In the genomic region with DNA sequence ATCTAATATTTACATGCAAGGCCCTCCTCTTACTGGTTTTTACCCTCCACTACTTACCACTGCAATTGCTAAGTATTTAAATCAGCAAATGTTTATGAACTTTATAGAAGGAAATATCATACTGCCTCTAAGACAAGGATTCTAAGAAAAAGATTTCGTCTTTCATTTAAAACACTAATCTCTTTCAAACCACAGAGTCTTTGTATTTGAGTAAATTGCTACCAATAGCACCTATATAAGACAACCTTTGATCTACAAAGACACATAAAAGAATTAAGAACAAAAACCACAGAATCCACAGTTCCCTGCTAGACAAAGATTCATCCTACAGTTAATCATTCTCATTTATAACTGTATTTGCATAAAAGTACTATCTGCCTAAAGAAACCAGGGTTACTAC, we compare ENCODE assay signal across 18 cellular contexts. TPM values are rescaled to one million over a fixed set of nuclear protein-coding genes. Genes with fewer than 3 reads are reported as not detected.
A peak's percentile ranks its signal among the peaks of the same experiment; 100 is the strongest.
DNase-seq lines count a peak whose midpoint lies in the region; ATAC-seq, FAIRE-seq and TF ChIP-seq lines count a peak whose summit lies in the region.
"Had no signal": no experiment of that assay in that cellular context is flagged by ENCODE, and none has a peak within 500 bp of the region (broad histone marks: within the 10 kb centered on the region; RNA-seq: fewer than 3 reads in every experiment).

No MANE protein-coding gene starts in this region.

- H3K27ac Mint-ChIP-seq in activated CD8-positive, alpha-beta T cell treated with anti-CD3 and anti-CD28 coated beads, Interleukin-2, amount 10 ng/mL, durations not matched to agents 7 days and 5 days = peak overlapping the region; percentile 58
- H3K27ac Mint-ChIP-seq: activated CD4-positive, alpha-beta memory T cell treated with anti-CD3 and anti-CD28 coated beads, Interleukin-2, amount 10 ng/mL, durations not matched to agents 7 days and 5 days had no signal

- DNase-seq in cardiac muscle cell (ENCODE audit: low read depth in 1 of 2, low spot score in 1 of 2) (no peak), left ventricle myocardium superior (no peak), keratinocyte (ENCODE audit: low read depth, low spot score) (no peak), thoracic aorta (ENCODE audit: low spot score) (no peak), anterior cingulate cortex (lab: John Stamatoyannopoulos, UW) (no peak)
- DNase-seq in activated CD8-positive, alpha-beta T cell treated with anti-CD3 and anti-CD28 coated beads, Interleukin-2, amount 10 ng/mL, durations not matched to agents 7 days and 5 days = no peak
- DNase-seq: activated CD4-positive, alpha-beta memory T cell treated with anti-CD3 and anti-CD28 coated beads, Interleukin-2, amount 10 ng/mL, durations not matched to agents 7 days and 5 days; adrenal gland; colonic mucosa; HCEC 1CT; mesendoderm; NCI-H2029 treated with DMSO at 0.1 percent for 48 hours; NCI-H748 treated with DMSO at 0.1 percent for 48 hours; ovary; T-helper 9 cell; transverse colon had no signal

- TF ChIP-seq CTCF in cardiac muscle cell (IDR thresholded peaks at IDR 0.05; ENCODE audit: low read depth, low read length) (no peak), keratinocyte (optimal IDR thresholded peaks at IDR 0.05 in 1 of 3, IDR thresholded peaks at IDR 0.05 in 1 of 3, conservative IDR thresholded peaks at IDR 0.05 in 1 of 3; ENCODE audit: extremely low read depth in 1 of 3, insufficient read depth in 2 of 3, low read length in 3 of 3) (no peak), thoracic aorta (IDR thresholded peaks at IDR 0.05) (no peak)

- no peaks in the 10 kb centered on the region for H3K36me3 ChIP-seq in cardiac muscle cell
- H3K36me3 ChIP-seq in keratinocyte (ENCODE audit: control insufficient read depth in 2 of 2, extremely low read depth in 1 of 2, insufficient read depth in 2 of 2, low read length in 2 of 2) = peaks cover 3% of the 10 kb centered on the region in 2 experiments
- peaks cover 5% of the 10 kb centered on the region for H3K36me3 ChIP-seq in thoracic aorta
- H3K36me3 ChIP-seq: colonic mucosa, ovary, transverse colon had no signal

- H3K27ac ChIP-seq in cardiac muscle cell = peak overlapping the region; percentile 90
- no peak overlapping the region for H3K27ac ChIP-seq in keratinocyte (ENCODE audit: control insufficient read depth, insufficient read depth, low read length)
- peak overlapping the region; percentile 37 to 89 for H3K27ac ChIP-seq in thoracic aorta
- H3K27ac ChIP-seq: adrenal gland, colonic mucosa, ovary had no signal

- no peak for FAIRE-seq in keratinocyte (lab: Jason Lieb, UNC)

- H3K79me2 ChIP-seq in keratinocyte (ENCODE audit: control insufficient read depth, insufficient read depth, low read length) = no peaks in the 10 kb centered on the region

- peaks cover 25% of the 10 kb centered on the region for H3K4me1 Mint-ChIP-seq in activated CD8-positive, alpha-beta T cell treated with anti-CD3 and anti-CD28 coated beads, Interleukin-2, amount 10 ng/mL, durations not matched to agents 7 days and 5 days (ENCODE audit: low read depth)

- H3K9me1 ChIP-seq in keratinocyte (ENCODE audit: control insufficient read depth, extremely low read depth, insufficient read depth, low read length) = no peaks in the 10 kb centered on the region

- ATAC-seq in left ventricle myocardium superior (no peak), thoracic aorta (ENCODE audit: insufficient number of reproducible peaks, low FRiP score, low read depth) (no peak), HG03025 (IDR thresholded peaks at IDR 0.05; ENCODE audit: low FRiP score, unreplicated experiment) (no peak), HG02571 (IDR thresholded peaks at IDR 0.05; ENCODE audit: unreplicated experiment) (no peak)
- peak; percentile 49 for ATAC-seq in activated CD8-positive, alpha-beta T cell treated with anti-CD3 and anti-CD28 coated beads, Interleukin-2, amount 10 ng/mL, durations not matched to agents 7 days and 5 days

- H3K9me3 Mint-ChIP-seq in activated CD8-positive, alpha-beta T cell treated with anti-CD3 and anti-CD28 coated beads, Interleukin-2, amount 10 ng/mL, durations not matched to agents 7 days and 5 days (ENCODE audit: insufficient read depth) = no peaks in the 10 kb centered on the region
- H3K9me3 Mint-ChIP-seq: activated CD4-positive, alpha-beta memory T cell treated with anti-CD3 and anti-CD28 coated beads, Interleukin-2, amount 10 ng/mL, durations not matched to agents 7 days and 5 days had no signal

- H3K4me3 Mint-ChIP-seq in activated CD8-positive, alpha-beta T cell treated with anti-CD3 and anti-CD28 coated beads, Interleukin-2, amount 10 ng/mL, durations not matched to agents 7 days and 5 days = no peak overlapping the region
- H3K4me3 Mint-ChIP-seq: activated CD4-positive, alpha-beta memory T cell treated with anti-CD3 and anti-CD28 coated beads, Interleukin-2, amount 10 ng/mL, durations not matched to agents 7 days and 5 days had no signal

- no peaks in the 10 kb centered on the region for H4K20me1 ChIP-seq in keratinocyte (ENCODE audit: control insufficient read depth, extremely low read depth, insufficient read depth, low read length)

- no peak overlapping the region for H2AFZ ChIP-seq in keratinocyte (ENCODE audit: control insufficient read depth, low read length)

- peaks cover 34% of the 10 kb centered on the region for H3K36me3 Mint-ChIP-seq in activated CD8-positive, alpha-beta T cell treated with anti-CD3 and anti-CD28 coated beads, Interleukin-2, amount 10 ng/mL, durations not matched to agents 7 days and 5 days (ENCODE audit: low read depth)

- no peaks in the 10 kb centered on the region for H3K9me3 ChIP-seq in cardiac muscle cell (ENCODE audit: low read depth)
- H3K9me3 ChIP-seq in keratinocyte (ENCODE audit: control insufficient read depth, low read depth, low read length) = no peaks in the 10 kb centered on the region
- no peaks in the 10 kb centered on the region for H3K9me3 ChIP-seq in thoracic aorta
- H3K9me3 ChIP-seq: adrenal gland, colonic mucosa, ovary, transverse colon had no signal

- peak overlapping the region; percentile 54 for H3K4me2 ChIP-seq in keratinocyte (ENCODE audit: control insufficient read depth, extremely low read depth, insufficient read depth, low read depth, low read length)

- H3K27me3 Mint-ChIP-seq in activated CD8-positive, alpha-beta T cell treated with anti-CD3 and anti-CD28 coated beads, Interleukin-2, amount 10 ng/mL, durations not matched to agents 7 days and 5 days (ENCODE audit: low read depth) = no peaks in the 10 kb centered on the region
- H3K27me3 Mint-ChIP-seq: activated CD4-positive, alpha-beta memory T cell treated with anti-CD3 and anti-CD28 coated beads, Interleukin-2, amount 10 ng/mL, durations not matched to agents 7 days and 5 days had no signal

- intact Hi-C loops in left ventricle myocardium superior (cut with micrococcal nuclease) = no loop called here

- H3K27me3 ChIP-seq in cardiac muscle cell (no peaks in the 10 kb centered on the region), keratinocyte (ENCODE audit: control insufficient read depth, extremely low read depth, insufficient read depth, low read length) (no peaks in the 10 kb centered on the region), thoracic aorta (replicated peaks; ENCODE audit: insufficient read depth) (no peaks in the 10 kb centered on the region)
- H3K27me3 ChIP-seq: adrenal gland, colonic mucosa, ovary, transverse colon had no signal

- H3K4me1 ChIP-seq in cardiac muscle cell (ENCODE audit: low read depth) (peaks cover 28% of the 10 kb centered on the region), keratinocyte (ENCODE audit: control insufficient read depth, extremely low read depth, insufficient read depth, low read length) (peaks cover 19% of the 10 kb centered on the region), thoracic aorta (ENCODE audit: control insufficient read depth in 1 of 2, low read depth in 2 of 2) (peaks cover 16 to 37% of the 10 kb centered on the region in 2 donors)

- CTCF ChIA-PET in activated CD8-positive, alpha-beta T cell treated with anti-CD3 and anti-CD28 coated beads, Interleukin-2, amount 10 ng/mL, durations not matched to agents 7 days and 5 days (lab: Charles Lee) = interaction anchor here (0.8 to 1.7 kb wide), 4 partner anchors 9 to 59 kb away, joined by 3 to 8 read pairs (median 4); no protein-coding TSS in a partner anchor

- no peak overlapping the region for H3K9ac ChIP-seq in keratinocyte (ENCODE audit: control insufficient read depth, extremely low read depth, insufficient read depth, low read length)

- H3K4me3 ChIP-seq in cardiac muscle cell (no peak overlapping the region), keratinocyte (ENCODE audit: control insufficient read depth in 2 of 3, extremely low read depth in 1 of 3, insufficient read depth in 2 of 3, low read depth in 1 of 3, low read length in 3 of 3) (no peak overlapping the region), thoracic aorta (no peak overlapping the region)
- H3K4me3 ChIP-seq: adrenal gland, colonic mucosa, ovary, transverse colon had no signal

- POLR2A ChIA-PET in activated CD8-positive, alpha-beta T cell treated with anti-CD3 and anti-CD28 coated beads, Interleukin-2, amount 10 ng/mL, durations not matched to agents 7 days and 5 days (lab: Charles Lee) = no interaction called here

- dilution Hi-C loops in keratinocyte (cut with MboI; ENCODE audit: extremely low pct_ligation_motif_present, low sequenced_read_pairs) = no loop called here

RNA-seq across cellular contexts. Expression of a gene that starts 37.6 kb away (rescaled TPM):
- total RNA-seq in cardiac muscle cell = 15.7 and 18.8 TPM in 2 replicates
- 12.9 and 14.5 TPM in 2 replicates for polyA plus RNA-seq in cardiac muscle cell
- total RNA-seq in left ventricle myocardium superior = 48.2 TPM
- total RNA-seq in activated CD8-positive, alpha-beta T cell treated with anti-CD3 and anti-CD28 coated beads, Interleukin-2, amount 10 ng/mL, durations not matched to agents 7 days and 5 days = 10 to 100 TPM; 15.1 to 15.5 TPM
- 7.4 to 10.1 TPM (median 7.4 TPM) in 3 replicates for polyA plus RNA-seq in keratinocyte
- 5.6 TPM for polyA plus RNA-seq in keratinocyte (2011; ENCODE audit: low read depth)
- polyA plus RNA-seq in keratinocyte (2011; cell fraction: cytosol; rRNA removed) = 4.8 and 10.4 TPM in 2 replicates
- 9.4 and 9.6 TPM in 2 replicates for polyA plus RNA-seq in keratinocyte (2011; cell fraction: nucleus; rRNA removed)
- 5.4 and 6.1 TPM in 2 replicates for polyA plus RNA-seq in keratinocyte (2012; ENCODE audit: low replicate concordance)
- polyA minus RNA-seq in keratinocyte = 6.1 to 11.8 TPM (median 7.3 TPM) in 3 replicates
- polyA minus RNA-seq in keratinocyte (2011; cell fraction: cytosol; rRNA and poly(A)+ RNA removed) = 2.5 TPM
- 5.1 and 11.7 TPM in 2 replicates for polyA minus RNA-seq in keratinocyte (2011; cell fraction: nucleus; rRNA and poly(A)+ RNA removed)
- total RNA-seq in thoracic aorta = 10 to 100 TPM; 52.7 to 60.4 TPM

RNA-seq across cellular contexts. Expression of a gene that starts 37.7 kb away (rescaled TPM):
- 31.4 and 34.9 TPM in 2 replicates for total RNA-seq in cardiac muscle cell
- 33.2 and 44.6 TPM in 2 replicates for polyA plus RNA-seq in cardiac muscle cell
- 14.9 TPM for total RNA-seq in left ventricle myocardium superior
- 10 to 100 TPM; 29.7 to 31.5 TPM for total RNA-seq in activated CD8-positive, alpha-beta T cell treated with anti-CD3 and anti-CD28 coated beads, Interleukin-2, amount 10 ng/mL, durations not matched to agents 7 days and 5 days
- 33.9 to 44.4 TPM (median 34.4 TPM) in 3 replicates for polyA plus RNA-seq in keratinocyte
- 24.2 TPM for polyA plus RNA-seq in keratinocyte (2011; ENCODE audit: low read depth)
- polyA plus RNA-seq in keratinocyte (2011; cell fraction: cytosol; rRNA removed) = 29.2 and 35.5 TPM in 2 replicates
- 41.4 and 44.7 TPM in 2 replicates for polyA plus RNA-seq in keratinocyte (2011; cell fraction: nucleus; rRNA removed)
- 17.8 and 24.1 TPM in 2 replicates for polyA plus RNA-seq in keratinocyte (2012; ENCODE audit: low replicate concordance)
- 20.3 to 49.4 TPM (median 46.9 TPM) in 3 replicates for polyA minus RNA-seq in keratinocyte
- polyA minus RNA-seq in keratinocyte (2011; cell fraction: cytosol; rRNA and poly(A)+ RNA removed) = 24.4 TPM
- 17.8 and 28.3 TPM in 2 replicates for polyA minus RNA-seq in keratinocyte (2011; cell fraction: nucleus; rRNA and poly(A)+ RNA removed)
- total RNA-seq in thoracic aorta = 10 to 100 TPM; 23.4 to 42.9 TPM

RNA-seq across cellular contexts. Expression of a gene that starts 59.2 kb away (rescaled TPM):
- total RNA-seq in cardiac muscle cell (19.7 and 23.1 TPM in 2 replicates), left ventricle myocardium superior (3.4 TPM), thoracic aorta (10 to 100 TPM in 1 of 2 donors, 1 to 10 TPM in 1; 3.6 to 19.1 TPM)
- polyA plus RNA-seq in cardiac muscle cell (15.7 and 17.0 TPM in 2 replicates), keratinocyte (1.3 to 1.6 TPM (median 1.3 TPM) in 3 replicates)
- total RNA-seq in activated CD8-positive, alpha-beta T cell treated with anti-CD3 and anti-CD28 coated beads, Interleukin-2, amount 10 ng/mL, durations not matched to agents 7 days and 5 days = 1 to 10 TPM; 2.2 to 3.8 TPM
- 2.1 TPM for polyA plus RNA-seq in keratinocyte (2011; ENCODE audit: low read depth)
- 1.1 TPM in 2 replicates for polyA plus RNA-seq in keratinocyte (2011; cell fraction: cytosol; rRNA removed)
- 4.0 and 4.4 TPM in 2 replicates for polyA plus RNA-seq in keratinocyte (2011; cell fraction: nucleus; rRNA removed)
- polyA plus RNA-seq in keratinocyte (2012; ENCODE audit: low replicate concordance) = 1.3 and 1.4 TPM in 2 replicates
- 1.0 to 1.5 TPM (median 1.4 TPM) in 3 replicates for polyA minus RNA-seq in keratinocyte
- not detected for polyA minus RNA-seq in keratinocyte (2011; cell fraction: cytosol; rRNA and poly(A)+ RNA removed)
- polyA minus RNA-seq in keratinocyte (2011; cell fraction: nucleus; rRNA and poly(A)+ RNA removed) = 0.95 TPM in 1 of 2 replicates, not detected in the other
